ENCODE assay signal across 20 cellular contexts in genomic region chr10:119500138-119500795, GRCh38. TPM values are rescaled to one million over a fixed set of nuclear protein-coding genes. Genes with fewer than 3 reads are reported as not detected.
A peak's percentile ranks its signal among the peaks of the same experiment; 100 is the strongest.
DNase-seq lines count a peak whose midpoint lies in the region; ATAC-seq, FAIRE-seq and TF ChIP-seq lines count a peak whose summit lies in the region.
"Had no signal": no experiment of that assay in that cellular context is flagged by ENCODE, and none has a peak within 500 bp of the region (broad histone marks: within the 10 kb centered on the region; RNA-seq: fewer than 3 reads in every experiment).

No MANE protein-coding gene starts in this region.

- H3K27ac ChIP-seq in naive thymus-derived CD4-positive, alpha-beta T cell (ENCODE audit: low read depth, low read length): peak overlapping the region; percentile 98
- no peak overlapping the region for H3K27ac ChIP-seq in pancreas
- H3K27ac ChIP-seq: tibial nerve had no signal

- no peak for FAIRE-seq in pancreas (lab: Jason Lieb, UNC)
- FAIRE-seq: A204.1 had no signal

- no peak for DNase-seq in activated CD4-positive, alpha-beta T cell treated with anti-CD3 and anti-CD28 coated beads, Interleukin-2, amount 10 ng/mL, durations not matched to agents 7 days and 5 days
- no peak for DNase-seq in activated CD4-positive, alpha-beta T cell treated with anti-CD3 and anti-CD28 coated beads for 48 hours
- DNase-seq in NCI-H524 treated with DMSO at 0.1 percent for 48 hours (lab: John Stamatoyannopoulos, UW): peak; percentile 35
- no peak for DNase-seq in activated naive CD8-positive, alpha-beta T cell treated with anti-CD3 and anti-CD28 coated beads, Interleukin-2, amount 10 ng/mL, durations not matched to agents 7 days and 5 days
- DNase-seq in naive thymus-derived CD4-positive, alpha-beta T cell: no peak
- DNase-seq in pancreas: no peak
- no peak for DNase-seq in stimulated activated CD8-positive, alpha-beta memory T cell treated with anti-CD3 and anti-CD28 coated beads, Interleukin-4, amount 100 ng/mL, for 48 hours
- DNase-seq in cerebellar cortex (ENCODE audit: low spot score): no peak
- DNase-seq: activated CD8-positive, alpha-beta memory T cell treated with anti-CD3 and anti-CD28 coated beads, Interleukin-2, amount 50 U/mL, for 48 hours; central memory CD4-positive, alpha-beta T cell; DMS 273 treated with DMSO at 0.1 percent for 48 hours; hypothalamus; Karpas-422; NCI-H1092 treated with DMSO at 0.1 percent for 48 hours; NCI-H69; OCI-M1; stimulated activated CD4-positive, alpha-beta T cell treated with anti-CD3 and anti-CD28 coated beads, Interleukin-12 subunit alpha, Interleukin-12 subunit beta, amount 100 ng/mL, for 4 hours; T-helper 9 cell had no signal

- ATAC-seq in activated naive CD8-positive, alpha-beta T cell treated with anti-CD3 and anti-CD28 coated beads, Interleukin-2, amount 10 ng/mL, durations not matched to agents 7 days and 5 days (ENCODE audit: low read depth): no peak
- ATAC-seq in naive thymus-derived CD4-positive, alpha-beta T cell: no peak
- no peak for ATAC-seq in pancreas

- CTCF ChIA-PET in activated CD4-positive, alpha-beta T cell treated with anti-CD3 and anti-CD28 coated beads, Interleukin-2, amount 10 ng/mL, durations not matched to agents 7 days and 5 days (lab: Charles Lee): interaction anchor here (0.7 to 2.3 kb wide), 7 partner anchors 10 to 361 kb away, joined by 3 to 12 read pairs (median 4); partner anchors contain the start of genes GRK5 and RGS10
- CTCF ChIA-PET in naive thymus-derived CD4-positive, alpha-beta T cell (lab: Charles Lee): interaction anchor here (0.6 to 3.5 kb wide), 16 partner anchors 9 to 363 kb away, joined by 3 to 28 read pairs (median 4); partner anchors contain the start of gene RGS10

- H3K27ac Mint-ChIP-seq in activated CD4-positive, alpha-beta T cell treated with anti-CD3 and anti-CD28 coated beads, Interleukin-2, amount 10 ng/mL, durations not matched to agents 7 days and 5 days: peak overlapping the region; percentile 96
- H3K27ac Mint-ChIP-seq in activated naive CD8-positive, alpha-beta T cell treated with anti-CD3 and anti-CD28 coated beads, Interleukin-2, amount 10 ng/mL, durations not matched to agents 7 days and 5 days: peak overlapping the region; percentile 84
- peak overlapping the region; percentile 71 to 100 (median 99) for H3K27ac Mint-ChIP-seq in naive thymus-derived CD4-positive, alpha-beta T cell

- no peak overlapping the region for H3K4me3 Mint-ChIP-seq in activated CD4-positive, alpha-beta T cell treated with anti-CD3 and anti-CD28 coated beads, Interleukin-2, amount 10 ng/mL, durations not matched to agents 7 days and 5 days
- peak overlapping the region; percentile 48 for H3K4me3 Mint-ChIP-seq in activated naive CD8-positive, alpha-beta T cell treated with anti-CD3 and anti-CD28 coated beads, Interleukin-2, amount 10 ng/mL, durations not matched to agents 7 days and 5 days
- H3K4me3 Mint-ChIP-seq in naive thymus-derived CD4-positive, alpha-beta T cell: peak overlapping the region; percentile 37 to 81 (median 72)

- H3K4me3 ChIP-seq in naive thymus-derived CD4-positive, alpha-beta T cell (ENCODE audit: low read length): peak overlapping the region; percentile 26
- H3K4me3 ChIP-seq in pancreas: no peak overlapping the region
- H3K4me3 ChIP-seq: tibial nerve had no signal

- 68 to 75% methylated on average over 8 of the region's 8 CpGs for WGBS in pancreas, 2 donors

- H3K36me3 ChIP-seq in naive thymus-derived CD4-positive, alpha-beta T cell (ENCODE audit: control insufficient read depth in 2 of 3, insufficient read depth in 3 of 3, low read length in 3 of 3): peaks cover 3 to 15% (median 4%) of the 10 kb centered on the region in 3 experiments
- H3K36me3 ChIP-seq in pancreas: no peaks in the 10 kb centered on the region

- H3K9me3 Mint-ChIP-seq in activated CD4-positive, alpha-beta T cell treated with anti-CD3 and anti-CD28 coated beads, Interleukin-2, amount 10 ng/mL, durations not matched to agents 7 days and 5 days: no peaks in the 10 kb centered on the region
- no peaks in the 10 kb centered on the region for H3K9me3 Mint-ChIP-seq in activated naive CD8-positive, alpha-beta T cell treated with anti-CD3 and anti-CD28 coated beads, Interleukin-2, amount 10 ng/mL, durations not matched to agents 7 days and 5 days
- H3K9me3 Mint-ChIP-seq in naive thymus-derived CD4-positive, alpha-beta T cell: peaks cover 0 to 4% (median 0%) of the 10 kb centered on the region in 11 donors

- peaks cover 91% of the 10 kb centered on the region for H3K4me1 Mint-ChIP-seq in activated CD4-positive, alpha-beta T cell treated with anti-CD3 and anti-CD28 coated beads, Interleukin-2, amount 10 ng/mL, durations not matched to agents 7 days and 5 days
- peaks cover 79% of the 10 kb centered on the region for H3K4me1 Mint-ChIP-seq in activated naive CD8-positive, alpha-beta T cell treated with anti-CD3 and anti-CD28 coated beads, Interleukin-2, amount 10 ng/mL, durations not matched to agents 7 days and 5 days
- H3K4me1 Mint-ChIP-seq in naive thymus-derived CD4-positive, alpha-beta T cell: peaks cover 50 to 95% (median 87%) of the 10 kb centered on the region in 7 donors

- no peaks in the 10 kb centered on the region for H3K27me3 Mint-ChIP-seq in activated CD4-positive, alpha-beta T cell treated with anti-CD3 and anti-CD28 coated beads, Interleukin-2, amount 10 ng/mL, durations not matched to agents 7 days and 5 days
- H3K27me3 Mint-ChIP-seq in activated naive CD8-positive, alpha-beta T cell treated with anti-CD3 and anti-CD28 coated beads, Interleukin-2, amount 10 ng/mL, durations not matched to agents 7 days and 5 days: no peaks in the 10 kb centered on the region
- H3K27me3 Mint-ChIP-seq in naive thymus-derived CD4-positive, alpha-beta T cell: no peaks in the 10 kb centered on the region

- POLR2A ChIA-PET in activated CD4-positive, alpha-beta T cell treated with anti-CD3 and anti-CD28 coated beads, Interleukin-2, amount 10 ng/mL, durations not matched to agents 7 days and 5 days (lab: Charles Lee): interaction anchor here (0.5 to 0.7 kb wide), 3 partner anchors 12 to 320 kb away, joined by 3 read pairs; partner anchors contain the start of gene RGS10
- POLR2A ChIA-PET in activated naive CD8-positive, alpha-beta T cell treated with anti-CD3 and anti-CD28 coated beads, Interleukin-2, amount 10 ng/mL, durations not matched to agents 7 days and 5 days (lab: Charles Lee): interaction anchor here (0.9 to 5.0 kb wide), 8 partner anchors 9 to 293 kb away, joined by 3 to 34 read pairs (median 6); partner anchors contain the start of genes GRK5 and RGS10
- POLR2A ChIA-PET in naive thymus-derived CD4-positive, alpha-beta T cell (lab: Charles Lee): interaction anchor here (0.8 to 12.5 kb wide), 13 partner anchors 9 to 293 kb away, joined by 3 to 169 read pairs (median 4); partner anchors contain the start of gene RGS10

- H3K9me3 ChIP-seq in naive thymus-derived CD4-positive, alpha-beta T cell (ENCODE audit: control insufficient read depth in 2 of 3, low read length in 3 of 3): no peaks in the 10 kb centered on the region
- no peaks in the 10 kb centered on the region for H3K9me3 ChIP-seq in pancreas
- H3K9me3 ChIP-seq: tibial nerve had no signal

- H3K4me1 ChIP-seq in naive thymus-derived CD4-positive, alpha-beta T cell (ENCODE audit: control insufficient read depth in 2 of 2, insufficient read depth in 2 of 2, low read length in 2 of 2): peaks cover 39 to 82% of the 10 kb centered on the region in 2 donors
- H3K4me1 ChIP-seq in pancreas: no peaks in the 10 kb centered on the region

- intact Hi-C loops in naive thymus-derived CD4-positive, alpha-beta T cell (cut with micrococcal nuclease): loop anchor here (5.0 to 10.0 kb wide), 3 partner anchors 97 to 805 kb away; partner anchors contain the start of genes BAG3 (in 1 of the 2) and TIAL1 (in 1 of the 2)
- intact Hi-C loops in pancreas (cut with DNase I): no loop called here

- H3K27me3 ChIP-seq in naive thymus-derived CD4-positive, alpha-beta T cell (ENCODE audit: control insufficient read depth in 2 of 2, insufficient read depth in 2 of 2, low read length in 2 of 2): no peaks in the 10 kb centered on the region
- no peaks in the 10 kb centered on the region for H3K27me3 ChIP-seq in pancreas
- H3K27me3 ChIP-seq: tibial nerve had no signal

- TF ChIP-seq CTCF in pancreas (IDR thresholded peaks at IDR 0.05): no peak

- H3K36me3 Mint-ChIP-seq in activated CD4-positive, alpha-beta T cell treated with anti-CD3 and anti-CD28 coated beads, Interleukin-2, amount 10 ng/mL, durations not matched to agents 7 days and 5 days (ENCODE audit: low read depth): peaks cover 72% of the 10 kb centered on the region
- peaks cover 42% of the 10 kb centered on the region for H3K36me3 Mint-ChIP-seq in activated naive CD8-positive, alpha-beta T cell treated with anti-CD3 and anti-CD28 coated beads, Interleukin-2, amount 10 ng/mL, durations not matched to agents 7 days and 5 days
- H3K36me3 Mint-ChIP-seq in naive thymus-derived CD4-positive, alpha-beta T cell: peaks cover 7 to 63% (median 24%) of the 10 kb centered on the region in 5 donors

RNA-seq across cellular contexts. Expression of gene RGS10, which starts 42.3 kb away (rescaled TPM):
- 100 to 1,000 TPM; 151 to 172 TPM for total RNA-seq in activated CD4-positive, alpha-beta T cell treated with anti-CD3 and anti-CD28 coated beads, Interleukin-2, amount 10 ng/mL, durations not matched to agents 7 days and 5 days
- total RNA-seq in activated naive CD8-positive, alpha-beta T cell treated with anti-CD3 and anti-CD28 coated beads, Interleukin-2, amount 10 ng/mL, durations not matched to agents 7 days and 5 days: 100 to 1,000 TPM; 157 to 159 TPM
- 100 to 1,000 TPM in 4 of 5 experiments, 10 to 100 TPM in 1; 89.5 to 206 (median 149) TPM for total RNA-seq in naive thymus-derived CD4-positive, alpha-beta T cell
- polyA plus RNA-seq in naive thymus-derived CD4-positive, alpha-beta T cell: 100 to 1,000 TPM; 407 to 462 TPM
- total RNA-seq in pancreas: 10 to 100 TPM in 1 of 6 donors, 1 to 10 TPM in 3, under 1 TPM in 2; 0.42 to 15.9 (median 3.6) TPM
- polyA plus RNA-seq in pancreas: 1 to 10 TPM; 4.4 to 5.4 TPM

Comparison
In these comparisons a context has a peak if more than half of its experiments do, and no peak if none do; other contexts are left out.
1. RNA of gene RGS10, which starts 42.3 kb away (total RNA-seq): 151 to 172 TPM in activated CD4-positive, alpha-beta T cell treated with anti-CD3 and anti-CD28 coated beads, Interleukin-2, amount 10 ng/mL, durations not matched to agents 7 days and 5 days, 157 to 159 TPM in activated naive CD8-positive, alpha-beta T cell treated with anti-CD3 and anti-CD28 coated beads, Interleukin-2, amount 10 ng/mL, durations not matched to agents 7 days and 5 days and 89.5 to 206 TPM in naive thymus-derived CD4-positive, alpha-beta T cell; 0.42 to 15.9 TPM in pancreas; every median in the first group is over 4 times any median in the second.
2. intact Hi-C loops: an anchor here in naive thymus-derived CD4-positive, alpha-beta T cell (5.0 to 10.0 kb wide); none called in pancreas.
3. Peak in every context shown above with its lines, with median percentiles within 50 percentile points of each other: H3K27ac Mint-ChIP-seq.